ENCODE assay signal across 13 cellular contexts in the genomic region with DNA sequence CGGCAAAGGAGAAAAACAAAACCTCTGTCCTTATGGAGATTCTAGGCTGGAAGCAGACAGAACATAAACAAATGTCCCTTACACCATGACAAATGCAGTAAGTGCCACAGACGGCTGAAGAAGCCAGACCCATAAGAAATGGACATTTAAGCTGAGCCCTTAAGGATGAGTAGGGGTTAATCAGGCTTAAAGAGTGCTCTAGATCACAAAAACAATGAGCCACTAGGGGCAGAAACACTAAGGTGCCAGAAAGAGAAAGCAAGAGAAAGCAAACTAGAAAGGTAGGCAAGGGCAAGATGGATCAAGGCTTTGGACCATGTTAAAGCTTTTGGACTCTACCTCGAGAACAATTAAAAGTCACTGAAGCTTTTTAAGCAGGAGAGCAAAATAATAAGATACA.
A peak's percentile ranks its signal among the peaks of the same experiment; 100 is the strongest.
DNase-seq lines count a peak whose midpoint lies in the region; ATAC-seq, FAIRE-seq and TF ChIP-seq lines count a peak whose summit lies in the region.
"Had no signal": no experiment of that assay in that cellular context is flagged by ENCODE, and none has a peak within 500 bp of the region (broad histone marks: within the 10 kb centered on the region; RNA-seq: fewer than 3 reads in every experiment).

No MANE protein-coding gene starts in this region.

- in situ Hi-C loops in GM13976 (cut with MboI; ENCODE audit: low sequenced_read_pairs, unreplicated experiment) = no loop called here

- H3K36me3 Mint-ChIP-seq in HFFc6 (ENCODE audit: low read depth) = peaks cover 7% of the 10 kb centered on the region; the same call in 1 of the 2 replicates
- H3K36me3 Mint-ChIP-seq: CD4-positive, CD25-positive, alpha-beta regulatory T cell had no signal

- H3K27ac Mint-ChIP-seq in HFFc6 = no peak overlapping the region
- H3K27ac Mint-ChIP-seq: CD4-positive, CD25-positive, alpha-beta regulatory T cell had no signal

- peaks cover 53% of the 10 kb centered on the region for H3K79me2 ChIP-seq in keratinocyte (ENCODE audit: control insufficient read depth, insufficient read depth, low read length)

- ATAC-seq in HG03196 (IDR thresholded peaks at IDR 0.05; ENCODE audit: unreplicated experiment) (no peak), HG03280 (IDR thresholded peaks at IDR 0.05; ENCODE audit: unreplicated experiment) (no peak)

- no peaks in the 10 kb centered on the region for H3K4me1 ChIP-seq in keratinocyte (ENCODE audit: control insufficient read depth, extremely low read depth, insufficient read depth, low read length)

- H3K27ac ChIP-seq in VCaP (no peak overlapping the region), keratinocyte (ENCODE audit: control insufficient read depth, insufficient read depth, low read length) (no peak overlapping the region)

- no peak overlapping the region for H3K9ac ChIP-seq in keratinocyte (ENCODE audit: control insufficient read depth, extremely low read depth, insufficient read depth, low read length)

- H2AFZ ChIP-seq in keratinocyte (ENCODE audit: control insufficient read depth, low read length) = no peak overlapping the region

- H3K27me3 Mint-ChIP-seq in HFFc6 (ENCODE audit: insufficient read depth) = no peaks in the 10 kb centered on the region
- H3K27me3 Mint-ChIP-seq: CD4-positive, CD25-positive, alpha-beta regulatory T cell had no signal

- H3K36me3 ChIP-seq in BJ (ENCODE audit: control insufficient read depth, insufficient read depth, low read length) (no peaks in the 10 kb centered on the region), keratinocyte (ENCODE audit: control insufficient read depth in 2 of 2, extremely low read depth in 1 of 2, insufficient read depth in 2 of 2, low read length in 2 of 2) (peaks cover 9 to 10% of the 10 kb centered on the region in 2 experiments)

- CTCF ChIA-PET in BJ (lab: Yijun Ruan, JAX) = interaction anchor here (0.5 to 1.8 kb wide), 5 partner anchors 11 to 242 kb away, joined by 3 to 9 read pairs (median 3); no protein-coding TSS in a partner anchor

- FAIRE-seq in keratinocyte (lab: Jason Lieb, UNC) = no peak

- H3K27me3 ChIP-seq in BJ (ENCODE audit: control insufficient read depth, insufficient read depth, low read length) (no peaks in the 10 kb centered on the region), keratinocyte (ENCODE audit: control insufficient read depth, extremely low read depth, insufficient read depth, low read length) (no peaks in the 10 kb centered on the region)

- DNase-seq in BJ (ENCODE audit: low read depth) = no peak
- no peak for DNase-seq in HFFc6
- no peak for DNase-seq in keratinocyte (ENCODE audit: low read depth, low spot score)
- DNase-seq in activated CD4-positive, alpha-beta T cell treated with anti-CD3 and anti-CD28 coated beads, Interleukin-2, amount 50 U/mL, for 48 hours = no peak
- no peak for DNase-seq in GM13976 (ENCODE audit: low spot score)
- DNase-seq: activated naive CD4-positive, alpha-beta T cell; CD4-positive, CD25-positive, alpha-beta regulatory T cell; GF-D8; retina; T-helper 9 cell had no signal

- peaks cover 4% of the 10 kb centered on the region for H4K20me1 ChIP-seq in keratinocyte (ENCODE audit: control insufficient read depth, extremely low read depth, insufficient read depth, low read length)

- H3K4me1 Mint-ChIP-seq in HFFc6 (ENCODE audit: low read depth) = peaks cover 17% of the 10 kb centered on the region
- H3K4me1 Mint-ChIP-seq: CD4-positive, CD25-positive, alpha-beta regulatory T cell had no signal

- H3K9me3 ChIP-seq in keratinocyte (ENCODE audit: control insufficient read depth, low read depth, low read length) = no peaks in the 10 kb centered on the region

- no peak overlapping the region for H3K4me2 ChIP-seq in keratinocyte (ENCODE audit: control insufficient read depth, extremely low read depth, insufficient read depth, low read depth, low read length)

- TF ChIP-seq CTCF in BJ (IDR thresholded peaks at IDR 0.05; ENCODE audit: insufficient read depth, low read depth, low read length) (0 out of 2 replicates have a peak, but pooled peaks have one; percentile 11), HFFc6 (IDR thresholded peaks at IDR 0.05) (peak; percentile 62), VCaP (conservative IDR thresholded peaks at IDR 0.05) (peak; percentile 38; the same call in 1 of the 2 replicates), keratinocyte (optimal IDR thresholded peaks at IDR 0.05 in 1 of 3, IDR thresholded peaks at IDR 0.05 in 1 of 3, conservative IDR thresholded peaks at IDR 0.05 in 1 of 3; ENCODE audit: extremely low read depth in 1 of 3, insufficient read depth in 2 of 3, low read length in 3 of 3) (peak in 2 of 3 experiments; percentile 23 to 27), GM13976 (IDR thresholded peaks at IDR 0.05; ENCODE audit: borderline replicate concordance, control extremely low read depth, extremely low read depth, insufficient read depth, missing control alignments) (no peak)

- POLR2A ChIA-PET in BJ (lab: Charles Lee) = no interaction called here

- H3K9me1 ChIP-seq in keratinocyte (ENCODE audit: control insufficient read depth, extremely low read depth, insufficient read depth, low read length) = peaks cover 2% of the 10 kb centered on the region

- H3K9me3 Mint-ChIP-seq in HFFc6 = no peaks in the 10 kb centered on the region

- H3K4me3 Mint-ChIP-seq in HFFc6 = no peak overlapping the region
- H3K4me3 Mint-ChIP-seq: CD4-positive, CD25-positive, alpha-beta regulatory T cell had no signal

- no peak overlapping the region for H3K4me3 ChIP-seq in BJ (ENCODE audit: low read depth, low read length)
- no peak overlapping the region for H3K4me3 ChIP-seq in keratinocyte (ENCODE audit: control insufficient read depth in 2 of 3, extremely low read depth in 1 of 3, insufficient read depth in 2 of 3, low read depth in 1 of 3, low read length in 3 of 3)

- dilution Hi-C loops in keratinocyte (cut with MboI; ENCODE audit: extremely low pct_ligation_motif_present, low sequenced_read_pairs) = no loop called here
